Comparison of ENCODE assay signal across 8 cellular contexts in genomic region chr1:153567621-153568366, GRCh38. TPM values are rescaled to one million over a fixed set of nuclear protein-coding genes. Genes with fewer than 3 reads are reported as not detected.
DNase-seq lines count a peak whose midpoint lies in the region; ATAC-seq and TF ChIP-seq lines count a peak whose summit lies in the region.

No MANE protein-coding gene starts in this region.

- H3K4me1 ChIP-seq in left ventricle myocardium inferior: peaks cover 48% of the 10 kb centered on the region

- ATAC-seq in left ventricle myocardium superior (no peak), HG03354 (IDR thresholded peaks at IDR 0.05; ENCODE audit: poor library complexity, severe bottlenecking, unreplicated experiment) (no peak)

- peak overlapping the region; percentile 51 for H3K4me3 ChIP-seq in left ventricle myocardium inferior

- no peaks in the 10 kb centered on the region for H3K36me3 ChIP-seq in left ventricle myocardium inferior

- peak overlapping the region; percentile 91 for H3K27ac ChIP-seq in left ventricle myocardium inferior (replicated peaks)

- intact Hi-C loops in left ventricle myocardium inferior (cut with micrococcal nuclease): loop anchor here (5.0 to 10.0 kb wide), 2 partner anchors 35 to 53 kb away; no protein-coding TSS in a partner anchor
- intact Hi-C loops in left ventricle myocardium superior (cut with micrococcal nuclease): no loop called here

- no peak for TF ChIP-seq CTCF in left ventricle myocardium inferior (IDR thresholded peaks at IDR 0.05; ENCODE audit: borderline replicate concordance)

- no peaks in the 10 kb centered on the region for H3K9me3 ChIP-seq in left ventricle myocardium inferior (replicated peaks)

- DNase-seq in left ventricle myocardium inferior: no peak
- DNase-seq in left ventricle myocardium superior: no peak
- DNase-seq in activated T-cell treated with anti-CD3 and anti-CD28 coated beads for 48 hours (ENCODE audit: low read depth): peak; percentile 61
- peak; percentile 29 for DNase-seq in iris pigment epithelial cell (ENCODE audit: low read depth)
- peak in 2 of 3 experiments; percentile 24 to 48 for DNase-seq in stimulated activated CD4-positive, alpha-beta T cell treated with anti-CD3 and anti-CD28 coated beads, TNF-alpha, amount 100 ng/mL, for 24 hours (ENCODE audit: low read depth in 3 of 3)
- no peak for DNase-seq in D341Med (ENCODE audit: low spot score)
- no peak for DNase-seq in NCI-H1092 treated with DMSO at 0.1 percent for 48 hours (lab: John Stamatoyannopoulos, UW)

- H3K27me3 ChIP-seq in left ventricle myocardium inferior (ENCODE audit: low read depth): no peaks in the 10 kb centered on the region

RNA-seq across cellular contexts. Expression of gene S100A2, which starts 2.1 kb away (rescaled TPM):
- total RNA-seq in left ventricle myocardium inferior (2.7 TPM), left ventricle myocardium superior (1.9 TPM)

RNA-seq across cellular contexts. Expression of gene S100A3, which starts 18.7 kb away (rescaled TPM):
- total RNA-seq in left ventricle myocardium inferior (0.36 TPM), left ventricle myocardium superior (0.79 TPM)

RNA-seq across cellular contexts. Expression of gene S100A4, which starts 22.2 kb away (rescaled TPM):
- 137 TPM for total RNA-seq in left ventricle myocardium inferior
- total RNA-seq in left ventricle myocardium superior: 114 TPM

RNA-seq across cellular contexts. Expression of gene S100A5, which starts 27.1 kb away (rescaled TPM):
- not detected for total RNA-seq in left ventricle myocardium inferior
- not detected for total RNA-seq in left ventricle myocardium superior

RNA-seq across cellular contexts. Expression of gene S100A6, which starts 32.0 kb away (rescaled TPM):
- total RNA-seq in left ventricle myocardium inferior (336 TPM), left ventricle myocardium superior (201 TPM)

Comparison
In these comparisons a context has a peak if more than half of its experiments do, and no peak if none do; other contexts are left out.
1. DNase-seq: peak in activated T-cell treated with anti-CD3 and anti-CD28 coated beads for 48 hours (single experiment), iris pigment epithelial cell (single experiment) and stimulated activated CD4-positive, alpha-beta T cell treated with anti-CD3 and anti-CD28 coated beads, TNF-alpha, amount 100 ng/mL, for 24 hours (2 of 3); none in left ventricle myocardium inferior (single experiment), left ventricle myocardium superior (single experiment), D341Med (single experiment) and NCI-H1092 treated with DMSO at 0.1 percent for 48 hours (single experiment).